Comparison of ENCODE assay signal across 19 cellular contexts in the genomic region with DNA sequence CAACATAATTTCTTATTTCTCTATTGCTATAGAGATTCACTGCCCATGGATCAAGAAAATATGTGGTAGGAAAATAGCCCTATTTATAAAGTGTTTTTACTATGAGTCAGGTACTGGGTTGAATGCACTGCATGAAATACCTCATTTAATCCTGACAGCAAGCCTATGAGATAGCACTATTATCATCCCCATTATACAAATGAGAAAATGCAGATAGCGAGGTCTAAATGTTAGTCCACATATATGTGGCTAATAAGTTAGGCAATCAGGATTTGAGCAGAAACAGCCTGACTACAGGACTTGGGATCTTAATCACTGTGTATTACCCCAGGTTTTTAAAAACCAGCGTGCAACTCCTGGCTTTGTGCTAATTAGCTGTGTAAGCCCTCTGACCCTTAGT. TPM values are rescaled to one million over a fixed set of nuclear protein-coding genes. Genes with fewer than 3 reads are reported as not detected.
DNase-seq lines count a peak whose midpoint lies in the region; ATAC-seq and TF ChIP-seq lines count a peak whose summit lies in the region.
"Had no signal": no experiment of that assay in that cellular context is flagged by ENCODE, and none has a peak within 500 bp of the region (broad histone marks: within the 10 kb centered on the region; RNA-seq: fewer than 3 reads in every experiment).

No MANE protein-coding gene starts in this region.

- H3K79me2 ChIP-seq in osteoblast (ENCODE audit: insufficient read depth, low read length), result no peaks in the 10 kb centered on the region

- H3K4me2 ChIP-seq in osteoblast (ENCODE audit: insufficient read depth, low read length), result peak overlapping the region; percentile 35
- H3K4me2 ChIP-seq: A549, KMS-11 had no signal

- intact Hi-C loops in Right ventricle myocardium superior (cut with DNase I), result no loop called here
- intact Hi-C loops in sciatic nerve (cut with DNase I), result no loop called here

- no peaks in the 10 kb centered on the region for H3K27me3 ChIP-seq in osteoblast (ENCODE audit: insufficient read depth, low read length)

- ATAC-seq in GM18520 (IDR thresholded peaks at IDR 0.05; ENCODE audit: unreplicated experiment), result no peak
- ATAC-seq in Right ventricle myocardium superior (ENCODE audit: poor library complexity), result no peak
- ATAC-seq in sciatic nerve, result no peak
- ATAC-seq: A549, PC-3 had no signal

- H4K20me1 ChIP-seq in osteoblast (ENCODE audit: insufficient read depth, low read length), result no peaks in the 10 kb centered on the region

- DNase-seq in Daoy (ENCODE audit: low read depth) (peak; percentile 13), NCI-H226 (peak; percentile 29), astrocyte of the hippocampus (ENCODE audit: low read depth, low spot score) (peak; percentile 49), osteoblast (ENCODE audit: insufficient read length, low spot score, missing footprints) (no peak), Right ventricle myocardium superior (no peak), sciatic nerve (ENCODE audit: low spot score) (no peak)
- no peak for DNase-seq in stimulated activated CD4-positive, alpha-beta T cell treated with anti-CD3 and anti-CD28 coated beads, Interleukin-2, amount 100 ng/mL, for 24 hours
- DNase-seq: CD4-positive, alpha-beta T cell; MV-4-11; NCI-H1417; NCI-H187; NCI-H2227 treated with DMSO at 0.1 percent for 48 hours; NCI-H524 treated with DMSO at 0.1 percent for 48 hours; PC-3 had no signal

- H2AFZ ChIP-seq in osteoblast (ENCODE audit: low read length), result no peak overlapping the region

- H3K9me3 ChIP-seq in osteoblast (ENCODE audit: low read depth, low read length), result no peaks in the 10 kb centered on the region
- H3K9me3 ChIP-seq: A549 had no signal

- H3K36me3 ChIP-seq in osteoblast (ENCODE audit: insufficient read depth, low read length), result no peaks in the 10 kb centered on the region

- H3K4me3 ChIP-seq in osteoblast (ENCODE audit: insufficient read depth, low read length), result no peak overlapping the region
- H3K4me3 ChIP-seq: A549 had no signal

- H3K4me1 ChIP-seq in osteoblast (ENCODE audit: insufficient read depth, low read length), result peaks cover 22% of the 10 kb centered on the region

- H3K27ac ChIP-seq in osteoblast (ENCODE audit: low read depth, low read length), result peak overlapping the region; percentile 73
- H3K27ac ChIP-seq: A549, KMS-11, RWPE1 had no signal

- no peak for TF ChIP-seq CTCF in osteoblast (IDR thresholded peaks at IDR 0.05; ENCODE audit: extremely low read depth, low read depth, low read length)

RNA-seq across cellular contexts. Expression of a gene that starts 8.5 kb away (rescaled TPM):
- total RNA-seq in Daoy (2014; rRNA removed; shearing (Covaris generic)), result 130 and 153 TPM in 2 replicates
- total RNA-seq in osteoblast (2.5 and 5.9 TPM in 2 replicates), Right ventricle myocardium superior (not detected), sciatic nerve (1.2 TPM)
- total RNA-seq: CD4-positive, alpha-beta T cell; HT-29 had no signal

Comparison
In these comparisons a context has a peak if more than half of its experiments do, and no peak if none do; other contexts are left out.
1. DNase-seq: peak in Daoy (single experiment), NCI-H226 (single experiment) and astrocyte of the hippocampus (single experiment); none in osteoblast (single experiment), Right ventricle myocardium superior (single experiment), stimulated activated CD4-positive, alpha-beta T cell treated with anti-CD3 and anti-CD28 coated beads, Interleukin-2, amount 100 ng/mL, for 24 hours (0 of 2) and sciatic nerve (single experiment).
2. RNA of a gene that starts 8.5 kb away (total RNA-seq): 130 to 153 TPM in Daoy; 2.5 to 5.9 TPM in osteoblast, 1.2 TPM in sciatic nerve (single experiment) and not detected in Right ventricle myocardium superior (single experiment); every median in the first group is over 10 times any median in the second.